In the genomic region with DNA sequence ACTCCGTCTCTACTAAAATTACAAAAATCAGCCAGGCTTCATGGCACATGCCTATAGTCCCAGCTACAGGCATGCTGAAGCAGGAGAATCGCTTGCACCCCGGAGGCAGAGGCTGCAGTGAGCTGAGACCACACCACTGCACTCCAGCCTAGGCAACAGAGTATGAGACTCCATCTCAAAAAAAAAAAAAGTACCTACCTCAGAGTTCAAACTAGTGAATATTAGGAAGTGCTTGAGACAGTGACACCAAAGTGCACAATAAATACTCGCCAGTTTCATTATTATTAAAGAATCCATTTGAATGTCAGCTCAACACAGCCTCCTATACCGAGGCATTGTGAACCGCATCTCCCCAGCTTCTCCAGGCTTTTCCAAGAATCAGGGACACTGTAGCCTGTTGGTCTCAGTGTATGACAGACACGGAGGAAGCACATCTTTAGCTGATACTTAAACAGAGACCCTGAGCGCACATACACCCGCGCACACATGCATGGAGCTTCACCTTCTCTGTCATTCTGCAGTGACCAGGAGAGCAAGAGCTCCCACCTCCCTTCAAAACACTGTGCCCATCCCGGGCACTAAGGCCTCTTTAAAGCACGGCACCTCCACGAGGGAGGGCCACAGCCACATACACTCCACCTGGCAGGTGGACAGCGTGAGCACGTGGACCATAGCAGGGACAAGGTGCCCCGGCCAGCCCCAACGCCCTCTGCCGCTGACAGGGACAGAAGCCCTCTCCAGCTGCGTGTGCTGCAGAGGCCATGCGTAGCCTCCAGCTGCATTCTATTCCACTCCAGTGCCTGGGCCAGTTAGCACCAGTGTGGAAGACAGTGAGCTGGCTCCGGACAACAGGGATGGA, we compare ENCODE assay signal across 8 cellular contexts. TPM values are rescaled to one million over a fixed set of nuclear protein-coding genes. Genes with fewer than 3 reads are reported as not detected.
A peak's percentile ranks its signal among the peaks of the same experiment; 100 is the strongest.
DNase-seq lines count a peak whose midpoint lies in the region; ATAC-seq, FAIRE-seq and TF ChIP-seq lines count a peak whose summit lies in the region.

No MANE protein-coding gene starts in this region.

- peaks cover 35% of the 10 kb centered on the region for H3K36me3 ChIP-seq in PC-9 (ENCODE audit: low read depth)

- H3K4me2 ChIP-seq in PC-9 = peak overlapping the region; percentile 70

- peak in 1 of 2 experiments; percentile 43 for DNase-seq in PC-9
- DNase-seq in endothelial cell (ENCODE audit: low spot score) = no peak
- DNase-seq in posterior vena cava (ENCODE audit: low spot score) = peak; percentile 78
- no peak for DNase-seq in COR-L47 (lab: John Stamatoyannopoulos, UW)
- DNase-seq in NCI-H1092 treated with DMSO at 0.1 percent for 48 hours (lab: John Stamatoyannopoulos, UW) = no peak
- DNase-seq in NK-92 treated with Interleukin-12 subunit alpha and Interleukin-12 subunit beta, amount 100 ng/mL, for 24 hours (lab: John Stamatoyannopoulos, UW) = no peak

- TF ChIP-seq CTCF in PC-9 (conservative IDR thresholded peaks at IDR 0.05) (no peak), endothelial cell (IDR thresholded peaks at IDR 0.05; ENCODE audit: unreplicated experiment) (no peak)

- H3K9me2 ChIP-seq in PC-9 (ENCODE audit: insufficient read depth) = no peaks in the 10 kb centered on the region

- H3K27me3 Mint-ChIP-seq in endothelial cell (ENCODE audit: unreplicated experiment) = peaks cover 19% of the 10 kb centered on the region

- H4K20me1 ChIP-seq in PC-9 (ENCODE audit: insufficient read depth) = peaks cover 45% of the 10 kb centered on the region

- peaks cover 32% of the 10 kb centered on the region for H3K79me2 ChIP-seq in PC-9 (ENCODE audit: low read depth)

- no peaks in the 10 kb centered on the region for H3K9me3 Mint-ChIP-seq in endothelial cell (ENCODE audit: unreplicated experiment)

- intact Hi-C loops in PC-9 (cut with micrococcal nuclease; ENCODE audit: unreplicated experiment) (loop anchor here (1.0 to 10.0 kb wide), 4 partner anchors 7 to 555 kb away; no protein-coding TSS in a partner anchor), posterior vena cava (cut with DNase I) (loop anchor here (5.0 to 10.0 kb wide), 3 partner anchors 112 to 335 kb away; a partner anchor contains a TSS)

- CTCF ChIA-PET in PC-9 (lab: Charles Lee) = interaction anchor here (0.5 to 1.7 kb wide), 9 partner anchors 12 to 295 kb away, joined by 3 to 9 read pairs (median 4); no protein-coding TSS in a partner anchor

- POLR2A ChIA-PET in PC-9 (lab: Charles Lee; ENCODE audit: unreplicated experiment) = interaction anchor here (0.5 to 1.1 kb wide), 6 partner anchors 31 to 244 kb away, joined by 3 to 8 read pairs (median 5); a partner anchor contains a TSS

- no peak for ATAC-seq in HG02763 (IDR thresholded peaks at IDR 0.05; ENCODE audit: unreplicated experiment)

- H2AFZ ChIP-seq in PC-9 = no peak overlapping the region

- peaks cover 40% of the 10 kb centered on the region for H3K4me1 Mint-ChIP-seq in endothelial cell (ENCODE audit: unreplicated experiment)

- peaks cover 30% of the 10 kb centered on the region for H3K4me1 ChIP-seq in PC-9 (replicated peaks; ENCODE audit: insufficient read depth)

- no peak overlapping the region for H3K4me3 ChIP-seq in PC-9

- H3K27ac Mint-ChIP-seq in endothelial cell (ENCODE audit: unreplicated experiment) = peak overlapping the region; percentile 52

- H3K9me3 ChIP-seq in PC-9 (ENCODE audit: insufficient read depth, low read depth) = no peaks in the 10 kb centered on the region

- H3F3A ChIP-seq in PC-9 (ENCODE audit: insufficient read depth, low read depth) = peaks cover 70% of the 10 kb centered on the region

- H3K36me3 Mint-ChIP-seq in endothelial cell (ENCODE audit: low read depth, unreplicated experiment) = peaks cover 26% of the 10 kb centered on the region

- peak; percentile 78 for FAIRE-seq in G401.6 (lab: Jason Lieb, UNC)

- BruUV-seq in PC-9 (replicated peaks; lab: Mats Ljungman, UMichigan) = no TSS peak

- H3K4me3 Mint-ChIP-seq in endothelial cell (ENCODE audit: unreplicated experiment) = peak overlapping the region; percentile 21

- H3K27ac ChIP-seq in PC-9 = peak overlapping the region; percentile 21; the same call in 1 of the 2 replicates

- no peaks in the 10 kb centered on the region for H3K27me3 ChIP-seq in PC-9 (ENCODE audit: insufficient read depth, low read depth)

RNA-seq across cellular contexts. Expression of a gene that starts 5.2 kb away (rescaled TPM):
- total RNA-seq in PC-9 (2021) = 6,143 and 8,169 TPM in 2 replicates
- 2,393 TPM for total RNA-seq in endothelial cell (ENCODE audit: unreplicated experiment)
- total RNA-seq in posterior vena cava = 1,000 to 10,000 TPM; 2,037 to 2,666 TPM

RNA-seq across cellular contexts. Expression of a gene that starts 16.3 kb away (rescaled TPM):
- total RNA-seq in PC-9 (2021) (0.65 and 0.70 TPM in 2 replicates), endothelial cell (ENCODE audit: unreplicated experiment) (82.2 TPM), posterior vena cava (10 to 100 TPM; 26.4 to 33.0 TPM)

RNA-seq across cellular contexts. Expression of a gene that starts 28.6 kb away (rescaled TPM):
- total RNA-seq in PC-9 (2021) = 97.5 and 101 TPM in 2 replicates
- total RNA-seq in endothelial cell (ENCODE audit: unreplicated experiment) = 37.5 TPM
- 10 to 100 TPM; 18.6 to 27.1 TPM for total RNA-seq in posterior vena cava

RNA-seq across cellular contexts. Expression of a gene that starts 45.6 kb away (rescaled TPM):
- total RNA-seq in PC-9 (2021) (220 and 266 TPM in 2 replicates), endothelial cell (ENCODE audit: unreplicated experiment) (25.3 TPM), posterior vena cava (10 to 100 TPM; 14.4 to 16.3 TPM)

RNA-seq across cellular contexts. Expression of a gene that starts 46.4 kb away (rescaled TPM):
- total RNA-seq in PC-9 (2021) (432 and 456 TPM in 2 replicates), endothelial cell (ENCODE audit: unreplicated experiment) (168 TPM), posterior vena cava (100 to 1,000 TPM in 1 of 2 donors, 10 to 100 TPM in 1; 90.1 to 102 TPM)

Comparison
In these comparisons a context has a peak if more than half of its experiments do, and no peak if none do; other contexts are left out.
1. RNA of a gene that starts 16.3 kb away (total RNA-seq): 82.2 TPM in endothelial cell (single experiment) and 26.4 to 33.0 TPM in posterior vena cava; 0.65 to 0.70 TPM in PC-9; every median in the first group is over 10 times any median in the second.